In the genomic region with DNA sequence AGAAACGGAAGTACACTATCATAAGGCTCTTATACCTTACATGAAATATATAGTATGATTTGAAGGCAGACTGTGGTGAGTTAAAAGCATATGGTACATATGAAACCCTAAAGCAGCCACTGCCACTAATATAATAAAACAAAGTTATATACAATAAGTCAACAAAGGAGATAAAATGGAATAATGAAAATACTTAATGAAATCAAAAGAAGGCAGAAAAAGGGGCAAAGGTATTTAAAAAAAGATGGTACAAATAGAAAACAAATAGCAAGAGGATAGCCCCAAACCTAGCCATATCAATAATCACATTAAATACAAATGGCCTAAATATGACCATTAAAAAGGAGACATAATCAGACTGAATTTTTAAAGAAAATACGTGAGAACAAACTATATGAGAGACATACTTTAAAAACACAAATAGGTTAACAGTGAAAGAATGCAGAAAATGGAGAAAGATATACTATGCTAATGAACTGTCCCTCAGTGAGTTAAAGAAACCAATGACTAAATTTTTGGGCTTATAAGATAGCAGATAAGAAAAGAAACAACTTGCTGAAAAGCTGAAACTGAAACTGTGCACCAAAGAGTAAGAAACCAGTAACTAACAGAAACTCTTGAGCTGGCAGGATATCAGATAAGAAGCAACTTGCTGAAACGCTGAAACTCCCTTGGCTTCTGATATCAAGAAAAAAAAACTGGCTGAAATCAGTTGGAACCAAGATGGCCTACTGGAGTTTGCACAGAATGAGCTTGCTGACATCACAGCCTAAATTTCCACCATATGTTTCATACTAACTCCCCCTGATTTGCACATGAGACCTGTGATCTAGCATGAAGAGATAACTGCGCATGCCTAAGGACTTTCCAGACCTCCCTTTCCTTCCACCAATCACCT, we compare ENCODE assay signal across 1 cellular context.
TF ChIP-seq lines count a peak whose summit lies in the region.

No MANE protein-coding gene starts in this region.

TF ChIP-seq in GM12878, 131 proteins besides CTCF, POLR2A, EP300 and RAD21:
- TF ChIP-seq ATF7 (IDR thresholded peaks at IDR 0.05; ENCODE audit: low read depth), result peak; percentile 28; the same call in 1 of the 2 replicates
- TF ChIP-seq IKZF2 (IDR thresholded peaks at IDR 0.05), result peak in 1 of 2 experiments; percentile 12; a peak in 1 of 4 replicates
- TF ChIP-seq RB1 (IDR thresholded peaks at IDR 0.05; ENCODE audit: borderline replicate concordance), result no peak
- TF ChIP-seq MEF2B (IDR thresholded peaks at IDR 0.05; ENCODE audit: partially characterized antibody, poor library complexity, severe bottlenecking), result no peak
- TF ChIP-seq IRF4 (IDR thresholded peaks at IDR 0.05; ENCODE audit: low read depth, low read length), result peak; percentile 47; the same call in 1 of the 2 replicates
- TF ChIP-seq TCF3 (IDR thresholded peaks at IDR 0.05; ENCODE audit: borderline replicate concordance, insufficient read depth, low read depth, low read length), result no peak
- TF ChIP-seq, protein P1, sequence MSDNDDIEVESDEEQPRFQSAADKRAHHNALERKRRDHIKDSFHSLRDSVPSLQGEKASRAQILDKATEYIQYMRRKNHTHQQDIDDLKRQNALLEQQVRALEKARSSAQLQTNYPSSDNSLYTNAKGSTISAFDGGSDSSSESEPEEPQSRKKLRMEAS (IDR thresholded peaks at IDR 0.05; ENCODE audit: low read depth, low read length), result no peak
- TF ChIP-seq, protein P2, sequence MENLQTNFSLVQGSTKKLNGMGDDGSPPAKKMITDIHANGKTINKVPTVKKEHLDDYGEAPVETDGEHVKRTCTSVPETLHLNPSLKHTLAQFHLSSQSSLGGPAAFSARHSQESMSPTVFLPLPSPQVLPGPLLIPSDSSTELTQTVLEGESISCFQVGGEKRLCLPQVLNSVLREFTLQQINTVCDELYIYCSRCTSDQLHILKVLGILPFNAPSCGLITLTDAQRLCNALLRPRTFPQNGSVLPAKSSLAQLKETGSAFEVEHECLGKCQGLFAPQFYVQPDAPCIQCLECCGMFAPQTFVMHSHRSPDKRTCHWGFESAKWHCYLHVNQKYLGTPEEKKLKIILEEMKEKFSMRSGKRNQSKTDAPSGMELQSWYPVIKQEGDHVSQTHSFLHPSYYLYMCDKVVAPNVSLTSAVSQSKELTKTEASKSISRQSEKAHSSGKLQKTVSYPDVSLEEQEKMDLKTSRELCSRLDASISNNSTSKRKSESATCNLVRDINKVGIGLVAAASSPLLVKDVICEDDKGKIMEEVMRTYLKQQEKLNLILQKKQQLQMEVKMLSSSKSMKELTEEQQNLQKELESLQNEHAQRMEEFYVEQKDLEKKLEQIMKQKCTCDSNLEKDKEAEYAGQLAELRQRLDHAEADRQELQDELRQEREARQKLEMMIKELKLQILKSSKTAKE (IDR thresholded peaks at IDR 0.05; ENCODE audit: low read depth, poor library complexity, severe bottlenecking), result peak; percentile 23
- peak; percentile 23; the same call in 1 of the 2 replicates for TF ChIP-seq RUNX3 (IDR thresholded peaks at IDR 0.05; ENCODE audit: low read length)
- no peak for TF ChIP-seq TCF12 (IDR thresholded peaks at IDR 0.05; ENCODE audit: low read depth, low read length)
- no peak for TF ChIP-seq ZNF622 (IDR thresholded peaks at IDR 0.05)
- TF ChIP-seq, protein P3, sequence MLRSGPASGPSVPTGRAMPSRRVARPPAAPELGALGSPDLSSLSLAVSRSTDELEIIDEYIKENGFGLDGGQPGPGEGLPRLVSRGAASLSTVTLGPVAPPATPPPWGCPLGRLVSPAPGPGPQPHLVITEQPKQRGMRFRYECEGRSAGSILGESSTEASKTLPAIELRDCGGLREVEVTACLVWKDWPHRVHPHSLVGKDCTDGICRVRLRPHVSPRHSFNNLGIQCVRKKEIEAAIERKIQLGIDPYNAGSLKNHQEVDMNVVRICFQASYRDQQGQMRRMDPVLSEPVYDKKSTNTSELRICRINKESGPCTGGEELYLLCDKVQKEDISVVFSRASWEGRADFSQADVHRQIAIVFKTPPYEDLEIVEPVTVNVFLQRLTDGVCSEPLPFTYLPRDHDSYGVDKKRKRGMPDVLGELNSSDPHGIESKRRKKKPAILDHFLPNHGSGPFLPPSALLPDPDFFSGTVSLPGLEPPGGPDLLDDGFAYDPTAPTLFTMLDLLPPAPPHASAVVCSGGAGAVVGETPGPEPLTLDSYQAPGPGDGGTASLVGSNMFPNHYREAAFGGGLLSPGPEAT (IDR thresholded peaks at IDR 0.05; ENCODE audit: low read depth), result 0 out of 2 replicates have a peak, but pooled peaks have one; percentile 46
- TF ChIP-seq, protein P4, sequence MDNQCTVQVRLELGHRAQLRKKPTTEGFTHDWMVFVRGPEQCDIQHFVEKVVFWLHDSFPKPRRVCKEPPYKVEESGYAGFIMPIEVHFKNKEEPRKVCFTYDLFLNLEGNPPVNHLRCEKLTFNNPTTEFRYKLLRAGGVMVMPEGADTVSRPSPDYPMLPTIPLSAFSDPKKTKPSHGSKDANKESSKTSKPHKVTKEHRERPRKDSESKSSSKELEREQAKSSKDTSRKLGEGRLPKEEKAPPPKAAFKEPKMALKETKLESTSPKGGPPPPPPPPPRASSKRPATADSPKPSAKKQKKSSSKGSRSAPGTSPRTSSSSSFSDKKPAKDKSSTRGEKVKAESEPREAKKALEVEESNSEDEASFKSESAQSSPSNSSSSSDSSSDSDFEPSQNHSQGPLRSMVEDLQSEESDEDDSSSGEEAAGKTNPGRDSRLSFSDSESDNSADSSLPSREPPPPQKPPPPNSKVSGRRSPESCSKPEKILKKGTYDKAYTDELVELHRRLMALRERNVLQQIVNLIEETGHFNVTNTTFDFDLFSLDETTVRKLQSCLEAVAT (IDR thresholded peaks at IDR 0.05), result peak; percentile 35; the same call in 1 of the 2 replicates
- TF ChIP-seq, protein P5, sequence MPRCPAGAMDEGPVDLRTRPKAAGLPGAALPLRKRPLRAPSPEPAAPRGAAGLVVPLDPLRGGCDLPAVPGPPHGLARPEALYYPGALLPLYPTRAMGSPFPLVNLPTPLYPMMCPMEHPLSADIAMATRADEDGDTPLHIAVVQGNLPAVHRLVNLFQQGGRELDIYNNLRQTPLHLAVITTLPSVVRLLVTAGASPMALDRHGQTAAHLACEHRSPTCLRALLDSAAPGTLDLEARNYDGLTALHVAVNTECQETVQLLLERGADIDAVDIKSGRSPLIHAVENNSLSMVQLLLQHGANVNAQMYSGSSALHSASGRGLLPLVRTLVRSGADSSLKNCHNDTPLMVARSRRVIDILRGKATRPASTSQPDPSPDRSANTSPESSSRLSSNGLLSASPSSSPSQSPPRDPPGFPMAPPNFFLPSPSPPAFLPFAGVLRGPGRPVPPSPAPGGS (IDR thresholded peaks at IDR 0.05; ENCODE audit: borderline replicate concordance, insufficient read depth, low read depth, low read length, poor library complexity, severe bottlenecking), result no peak
- TF ChIP-seq RAD51 (IDR thresholded peaks at IDR 0.05), result no peak
- peak; percentile 41; the same call in 1 of the 2 replicates for TF ChIP-seq NFIC (IDR thresholded peaks at IDR 0.05; ENCODE audit: low read depth, low read length)
- no peak for TF ChIP-seq MXI1 (IDR thresholded peaks at IDR 0.05; ENCODE audit: low read depth, low read length)
- TF ChIP-seq CREB1 (IDR thresholded peaks at IDR 0.05; ENCODE audit: low read depth), result no peak
- TF ChIP-seq, protein P6, sequence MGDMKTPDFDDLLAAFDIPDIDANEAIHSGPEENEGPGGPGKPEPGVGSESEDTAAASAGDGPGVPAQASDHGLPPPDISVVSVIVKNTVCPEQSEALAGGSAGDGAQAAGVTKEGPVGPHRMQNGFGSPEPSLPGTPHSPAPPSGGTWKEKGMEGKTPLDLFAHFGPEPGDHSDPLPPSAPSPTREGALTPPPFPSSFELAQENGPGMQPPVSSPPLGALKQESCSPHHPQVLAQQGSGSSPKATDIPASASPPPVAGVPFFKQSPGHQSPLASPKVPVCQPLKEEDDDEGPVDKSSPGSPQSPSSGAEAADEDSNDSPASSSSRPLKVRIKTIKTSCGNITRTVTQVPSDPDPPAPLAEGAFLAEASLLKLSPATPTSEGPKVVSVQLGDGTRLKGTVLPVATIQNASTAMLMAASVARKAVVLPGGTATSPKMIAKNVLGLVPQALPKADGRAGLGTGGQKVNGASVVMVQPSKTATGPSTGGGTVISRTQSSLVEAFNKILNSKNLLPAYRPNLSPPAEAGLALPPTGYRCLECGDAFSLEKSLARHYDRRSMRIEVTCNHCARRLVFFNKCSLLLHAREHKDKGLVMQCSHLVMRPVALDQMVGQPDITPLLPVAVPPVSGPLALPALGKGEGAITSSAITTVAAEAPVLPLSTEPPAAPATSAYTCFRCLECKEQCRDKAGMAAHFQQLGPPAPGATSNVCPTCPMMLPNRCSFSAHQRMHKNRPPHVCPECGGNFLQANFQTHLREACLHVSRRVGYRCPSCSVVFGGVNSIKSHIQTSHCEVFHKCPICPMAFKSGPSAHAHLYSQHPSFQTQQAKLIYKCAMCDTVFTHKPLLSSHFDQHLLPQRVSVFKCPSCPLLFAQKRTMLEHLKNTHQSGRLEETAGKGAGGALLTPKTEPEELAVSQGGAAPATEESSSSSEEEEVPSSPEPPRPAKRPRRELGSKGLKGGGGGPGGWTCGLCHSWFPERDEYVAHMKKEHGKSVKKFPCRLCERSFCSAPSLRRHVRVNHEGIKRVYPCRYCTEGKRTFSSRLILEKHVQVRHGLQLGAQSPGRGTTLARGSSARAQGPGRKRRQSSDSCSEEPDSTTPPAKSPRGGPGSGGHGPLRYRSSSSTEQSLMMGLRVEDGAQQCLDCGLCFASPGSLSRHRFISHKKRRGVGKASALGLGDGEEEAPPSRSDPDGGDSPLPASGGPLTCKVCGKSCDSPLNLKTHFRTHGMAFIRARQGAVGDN (IDR thresholded peaks at IDR 0.05), result 0 out of 2 replicates have a peak, but pooled peaks have one; percentile 18
- TF ChIP-seq YY1 (IDR thresholded peaks at IDR 0.05; ENCODE audit: low read depth, low read length), result peak; percentile 77
